ENCODE assay signal across 12 cellular contexts in genomic region chr3:196236169-196236568, GRCh38. TPM values are rescaled to one million over a fixed set of nuclear protein-coding genes. Genes with fewer than 3 reads are reported as not detected.
"Had no signal": no experiment of that assay in that cellular context is flagged by ENCODE, and none has a peak within 500 bp of the region (broad histone marks: within the 10 kb centered on the region; RNA-seq: fewer than 3 reads in every experiment).

No MANE protein-coding gene starts in this region.

- H3K4me3 Mint-ChIP-seq: nephron had no signal

- ATAC-seq: activated naive CD4-positive, alpha-beta T cell treated with anti-CD3 and anti-CD28 coated beads, Interleukin-2, amount 50 U/mL, for 72 hours; left lobe of liver; right cardiac atrium had no signal

- H3K27me3 ChIP-seq: tibial artery had no signal

- H3K9me3 Mint-ChIP-seq: activated naive CD4-positive, alpha-beta T cell treated with anti-CD3 and anti-CD28 coated beads, Interleukin-2, amount 50 U/mL, for 72 hours; nephron had no signal

- H3K4me3 ChIP-seq: prostate gland, tibial artery had no signal

- H3K27ac Mint-ChIP-seq: nephron had no signal

- H3K9me3 ChIP-seq: prostate gland, tibial artery had no signal

- H3K36me3 ChIP-seq: prostate gland had no signal

- H3K4me1 ChIP-seq: prostate gland, tibial artery had no signal

- DNase-seq: activated CD4-positive, CD25-positive, alpha-beta regulatory T cell treated with anti-CD3 and anti-CD28 coated beads, Interleukin-2, amount 50 U/mL, for 72 hours; activated T-cell treated with anti-CD3 and anti-CD28 coated beads for 4 hours; erythroblast; mesendoderm; occipital lobe; right cardiac atrium; tibial artery had no signal

- H3K27ac ChIP-seq: prostate gland, tibial artery had no signal

- H3K4me1 Mint-ChIP-seq: nephron had no signal

RNA-seq across cellular contexts. Expression of gene SLC51A, which starts 19.8 kb away (rescaled TPM):
- total RNA-seq: activated naive CD4-positive, alpha-beta T cell treated with anti-CD3 and anti-CD28 coated beads, Interleukin-2, amount 50 U/mL, for 72 hours; occipital lobe; T-helper 1 cell treated with Interleukin-12 subunit alpha and Interleukin-12 subunit beta and Interleukin-4 antibody, amounts not matched to agents 30 ng/mL and 1 ng/mL, for 36 hours had no signal

RNA-seq across cellular contexts. Expression of gene ZDHHC19, which starts 25.0 kb away (rescaled TPM):
- total RNA-seq: activated naive CD4-positive, alpha-beta T cell treated with anti-CD3 and anti-CD28 coated beads, Interleukin-2, amount 50 U/mL, for 72 hours; occipital lobe; right cardiac atrium; T-helper 1 cell treated with Interleukin-12 subunit alpha and Interleukin-12 subunit beta and Interleukin-4 antibody, amounts not matched to agents 30 ng/mL and 1 ng/mL, for 36 hours had no signal
